Comparison of ENCODE assay signal across 13 cellular contexts in genomic region chr1:94590203-94591137, GRCh38. TPM values are rescaled to one million over a fixed set of nuclear protein-coding genes. Genes with fewer than 3 reads are reported as not detected.
DNase-seq lines count a peak whose midpoint lies in the region; ATAC-seq and TF ChIP-seq lines count a peak whose summit lies in the region.
"Had no signal": no experiment of that assay in that cellular context is flagged by ENCODE, and none has a peak within 500 bp of the region (broad histone marks: within the 10 kb centered on the region; RNA-seq: fewer than 3 reads in every experiment).

No MANE protein-coding gene starts in this region.

- H3K9me3 ChIP-seq in hepatocyte (ENCODE audit: low read depth) = no peaks in the 10 kb centered on the region
- H3K9me3 ChIP-seq in naive thymus-derived CD4-positive, alpha-beta T cell (ENCODE audit: control insufficient read depth in 2 of 3, low read length in 3 of 3) = no peaks in the 10 kb centered on the region

- no peaks in the 10 kb centered on the region for H4K20me1 ChIP-seq in hepatocyte (ENCODE audit: insufficient read depth, poor library complexity, severe bottlenecking)

- WGBS in hepatocyte (ENCODE audit: low lambda C conversion rate, missing lambda C conversion rate) = 65% methylated on average over 7 of the region's 7 CpGs

- DNase-seq in EH (ENCODE audit: low read depth) (peak; percentile 6), hepatocyte (ENCODE audit: low spot score) (no peak), progenitor cell of endocrine pancreas (ENCODE audit: low spot score, unreplicated experiment) (no peak), SIG-M5 treated with dmso at 0.1 percent for 504 hours (lab: John Stamatoyannopoulos, UW; ENCODE audit: unreplicated experiment) (no peak)
- no peak for DNase-seq in naive thymus-derived CD4-positive, alpha-beta T cell
- no peak for DNase-seq in stimulated activated CD4-positive, alpha-beta T cell treated with anti-CD3 and anti-CD28 coated beads, Interleukin-2, amount 100 ng/mL, for 48 hours
- DNase-seq: effector CD4-positive, alpha-beta T cell; hippocampal formation; NCI-H1105; WERI-Rb-1 had no signal

- no peaks in the 10 kb centered on the region for H3K36me3 ChIP-seq in hepatocyte (replicated peaks; ENCODE audit: insufficient read depth, low read depth)
- H3K36me3 ChIP-seq in naive thymus-derived CD4-positive, alpha-beta T cell (ENCODE audit: control insufficient read depth in 2 of 3, insufficient read depth in 3 of 3, low read length in 3 of 3) = no peaks in the 10 kb centered on the region
- H3K36me3 ChIP-seq: WERI-Rb-1 had no signal

- ATAC-seq in naive thymus-derived CD4-positive, alpha-beta T cell = no peak
- ATAC-seq in GM21786 (IDR thresholded peaks at IDR 0.05; ENCODE audit: unreplicated experiment) = no peak
- ATAC-seq: GM23338 had no signal

- peak overlapping the region; percentile 30 for H2AFZ ChIP-seq in hepatocyte

- no peaks in the 10 kb centered on the region for H3K9me2 ChIP-seq in hepatocyte (replicated peaks; ENCODE audit: insufficient read depth)

- H3K27me3 Mint-ChIP-seq in brain (no peaks in the 10 kb centered on the region), progenitor cell of endocrine pancreas (no peaks in the 10 kb centered on the region)
- peaks cover 5 to 20% (median 12%) of the 10 kb centered on the region in 5 donors for H3K27me3 Mint-ChIP-seq in naive thymus-derived CD4-positive, alpha-beta T cell

- H3K9me3 Mint-ChIP-seq in brain (peaks cover 0 to 3% (median 0%) of the 10 kb centered on the region in 5 experiments), progenitor cell of endocrine pancreas (ENCODE audit: low read depth) (no peaks in the 10 kb centered on the region)
- H3K9me3 Mint-ChIP-seq in naive thymus-derived CD4-positive, alpha-beta T cell = no peaks in the 10 kb centered on the region
- H3K9me3 Mint-ChIP-seq: GM23338 had no signal

- H3K4me2 ChIP-seq in hepatocyte = no peak overlapping the region
- H3K4me2 ChIP-seq: GM23338 had no signal

- H3K4me3 Mint-ChIP-seq in brain (no peak overlapping the region), progenitor cell of endocrine pancreas (ENCODE audit: low read depth) (no peak overlapping the region)
- H3K4me3 Mint-ChIP-seq in naive thymus-derived CD4-positive, alpha-beta T cell = no peak overlapping the region
- H3K4me3 Mint-ChIP-seq: GM23338 had no signal

- H3K4me1 Mint-ChIP-seq in brain = peaks cover 78% of the 10 kb centered on the region
- H3K4me1 Mint-ChIP-seq in progenitor cell of endocrine pancreas (ENCODE audit: low read depth) = peaks cover 41% of the 10 kb centered on the region
- no peaks in the 10 kb centered on the region for H3K4me1 Mint-ChIP-seq in naive thymus-derived CD4-positive, alpha-beta T cell

- intact Hi-C loops in naive thymus-derived CD4-positive, alpha-beta T cell (cut with micrococcal nuclease) = no loop called here

- peak overlapping the region; percentile 2 to 98 (median 97) for H3K27ac Mint-ChIP-seq in brain
- H3K27ac Mint-ChIP-seq in progenitor cell of endocrine pancreas = peak overlapping the region; percentile 80
- H3K27ac Mint-ChIP-seq in naive thymus-derived CD4-positive, alpha-beta T cell = no peak overlapping the region
- H3K27ac Mint-ChIP-seq: GM23338 had no signal

- no peaks in the 10 kb centered on the region for H3K79me2 ChIP-seq in hepatocyte

- POLR2A ChIA-PET in naive thymus-derived CD4-positive, alpha-beta T cell (lab: Charles Lee) = no interaction called here

- no peaks in the 10 kb centered on the region for H3K36me3 Mint-ChIP-seq in brain
- H3K36me3 Mint-ChIP-seq in progenitor cell of endocrine pancreas (ENCODE audit: insufficient read depth) = no peaks in the 10 kb centered on the region
- no peaks in the 10 kb centered on the region for H3K36me3 Mint-ChIP-seq in naive thymus-derived CD4-positive, alpha-beta T cell

- H3K27ac ChIP-seq in hepatocyte = peak overlapping the region; percentile 57
- H3K27ac ChIP-seq in naive thymus-derived CD4-positive, alpha-beta T cell (ENCODE audit: low read depth, low read length) = no peak overlapping the region
- H3K27ac ChIP-seq: WERI-Rb-1 had no signal

- H3K4me1 ChIP-seq in hepatocyte (ENCODE audit: insufficient read depth) = peaks cover 31% of the 10 kb centered on the region
- H3K4me1 ChIP-seq in naive thymus-derived CD4-positive, alpha-beta T cell (ENCODE audit: control insufficient read depth in 2 of 2, insufficient read depth in 2 of 2, low read length in 2 of 2) = no peaks in the 10 kb centered on the region

- TF ChIP-seq CTCF in brain (conservative IDR thresholded peaks at IDR 0.05) (no peak), hepatocyte (IDR thresholded peaks at IDR 0.05; ENCODE audit: poor library complexity) (no peak), progenitor cell of endocrine pancreas (IDR thresholded peaks at IDR 0.05; ENCODE audit: unreplicated experiment) (no peak)

- CTCF ChIA-PET in naive thymus-derived CD4-positive, alpha-beta T cell (lab: Charles Lee) = no interaction called here

- no peak overlapping the region for H3K4me3 ChIP-seq in hepatocyte
- no peak overlapping the region for H3K4me3 ChIP-seq in naive thymus-derived CD4-positive, alpha-beta T cell (ENCODE audit: low read length)
- H3K4me3 ChIP-seq: GM23338 had no signal

- no peaks in the 10 kb centered on the region for H3K27me3 ChIP-seq in hepatocyte
- H3K27me3 ChIP-seq in naive thymus-derived CD4-positive, alpha-beta T cell (ENCODE audit: control insufficient read depth in 2 of 2, insufficient read depth in 2 of 2, low read length in 2 of 2) = no peaks in the 10 kb centered on the region

RNA-seq across cellular contexts. Expression of gene F3, which starts 48.9 kb away (rescaled TPM):
- 13.9 TPM for polyA plus RNA-seq in brain (ENCODE audit: insufficient read depth, low read depth, low replicate concordance)
- total RNA-seq in hepatocyte = 261 and 281 TPM in 2 replicates
- 390 and 412 TPM in 2 replicates for polyA plus RNA-seq in hepatocyte
- 84.9 and 95.0 TPM in 2 replicates for total RNA-seq in progenitor cell of endocrine pancreas
- 1 to 10 TPM in 1 of 5 experiments, under 1 TPM in 1, not detected in 3; 0.69 to 1.7 TPM for total RNA-seq in naive thymus-derived CD4-positive, alpha-beta T cell
- not detected for polyA plus RNA-seq in naive thymus-derived CD4-positive, alpha-beta T cell

Comparison
In these comparisons a context has a peak if more than half of its experiments do, and no peak if none do; other contexts are left out.
1. H3K27ac Mint-ChIP-seq: peak in brain (5 of 5) and progenitor cell of endocrine pancreas (single experiment); none in naive thymus-derived CD4-positive, alpha-beta T cell (0 of 9).
2. RNA of gene F3, which starts 48.9 kb away (total RNA-seq): 261 to 281 TPM in hepatocyte and 84.9 to 95.0 TPM in progenitor cell of endocrine pancreas; 0.69 to 1.7 TPM in naive thymus-derived CD4-positive, alpha-beta T cell; every median in the first group is over 10 times any median in the second.